ENCODE assay signal across 1 cellular context in genomic region chr20:1341561-1342265, GRCh38.
TF ChIP-seq lines count a peak whose summit lies in the region.

No MANE protein-coding gene starts in this region.

TF ChIP-seq in K562, 482 proteins besides CTCF, POLR2A, EP300 and RAD21:
- TF ChIP-seq IRF9 (tag; IDR thresholded peaks at IDR 0.05): no peak
- no peak for TF ChIP-seq BACH1 (tag; IDR thresholded peaks at IDR 0.05)
- TF ChIP-seq MLLT1 (IDR thresholded peaks at IDR 0.05): no peak
- TF ChIP-seq HNRNPK (IDR thresholded peaks at IDR 0.05; ENCODE audit: low read depth, low read length, poor library complexity, severe bottlenecking): no peak
- no peak for TF ChIP-seq ZKSCAN8 (CRISPR knock-in tag; IDR thresholded peaks at IDR 0.05)
- 0 out of 2 replicates have a peak, but pooled peaks have one; percentile 14 for TF ChIP-seq TFAP4 (CRISPR knock-in tag; IDR thresholded peaks at IDR 0.05; ENCODE audit: borderline replicate concordance)
- peak; percentile 47 for TF ChIP-seq FOSL1 (tag; conservative IDR thresholded peaks at IDR 0.05)
TF ChIP-seq in K562: peak in this region for 2.
